Comparison of ENCODE assay signal across 10 cellular contexts in the genomic region with DNA sequence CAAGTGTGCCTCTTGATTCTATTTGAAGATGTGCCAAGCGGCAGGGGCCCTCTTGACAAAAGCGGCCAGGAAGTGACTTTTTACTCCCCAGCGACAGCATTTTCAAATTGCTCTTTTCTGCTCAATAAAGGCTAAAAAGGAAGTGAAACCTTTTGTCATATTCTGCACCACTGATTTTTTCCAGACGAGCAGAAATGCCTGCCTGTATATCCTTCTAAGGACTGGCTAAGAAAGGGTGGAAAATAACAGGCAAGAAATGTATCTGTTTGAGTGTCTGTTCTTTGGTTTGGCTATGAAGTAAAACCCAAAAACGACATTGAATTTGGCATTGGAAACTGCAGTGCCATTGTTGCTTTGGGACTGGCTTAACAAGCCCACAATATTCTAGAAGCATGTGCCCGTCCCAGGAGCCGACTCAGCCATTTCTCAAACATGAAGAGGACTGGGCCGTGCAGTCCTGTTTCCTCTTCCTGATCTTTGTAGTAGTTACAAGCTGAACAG. TPM values are rescaled to one million over a fixed set of nuclear protein-coding genes. Genes with fewer than 3 reads are reported as not detected.
DNase-seq lines count a peak whose midpoint lies in the region; ATAC-seq and TF ChIP-seq lines count a peak whose summit lies in the region.
"Had no signal": no experiment of that assay in that cellular context is flagged by ENCODE, and none has a peak within 500 bp of the region (broad histone marks: within the 10 kb centered on the region; RNA-seq: fewer than 3 reads in every experiment).

No MANE protein-coding gene starts in this region.

- no peak overlapping the region for H3K18ac ChIP-seq in H9 (ENCODE audit: insufficient read length, low read depth, low read length)

- no peak overlapping the region for H2BK20ac ChIP-seq in H9 (ENCODE audit: low read depth, low read length, poor library complexity, severe bottlenecking)

- H3K27ac Mint-ChIP-seq in H9 = peak overlapping the region in 2 of 3 experiments; percentile 6 to 8; a peak in 3 of 7 replicates

- no peak overlapping the region for H3K23ac ChIP-seq in H9 (ENCODE audit: insufficient read length, low read depth, low read length)

- H2BK5ac ChIP-seq in H9 (ENCODE audit: insufficient read length, low read length) = no peak overlapping the region

- H4K20me1 ChIP-seq in H9 (ENCODE audit: control insufficient read depth, insufficient read depth, insufficient read length) = no peaks in the 10 kb centered on the region
- H4K20me1 ChIP-seq in OCI-LY1 (ENCODE audit: insufficient read depth, low read length) = no peaks in the 10 kb centered on the region

- peaks cover 49 to 65% of the 10 kb centered on the region in 2 experiments for H3K9me3 Mint-ChIP-seq in H9

- H3K27me3 Mint-ChIP-seq in H9 (ENCODE audit: low read depth) = no peaks in the 10 kb centered on the region

- no peak overlapping the region for H3K4me3 Mint-ChIP-seq in H9

- no peaks in the 10 kb centered on the region for H3K36me3 ChIP-seq in OCI-LY1 (ENCODE audit: insufficient read depth, low read length)
- H3K36me3 ChIP-seq in thyroid gland = no peaks in the 10 kb centered on the region
- H3K36me3 ChIP-seq in BE2C = no peaks in the 10 kb centered on the region

- no peak overlapping the region for H2BK120ac ChIP-seq in H9 (ENCODE audit: low read depth, low read length, poor library complexity, severe bottlenecking)

- H3K4me1 ChIP-seq in H9 (ENCODE audit: insufficient read depth, low read length) (peaks cover 2% of the 10 kb centered on the region; the same call in 1 of the 2 replicates), OCI-LY1 (ENCODE audit: insufficient read depth, low read length, severe bottlenecking) (peaks cover 86% of the 10 kb centered on the region), thyroid gland (peaks cover 0 to 3% of the 10 kb centered on the region in 2 donors), BE2C (no peaks in the 10 kb centered on the region)

- H3K36me3 Mint-ChIP-seq in H9 (ENCODE audit: insufficient read depth in 1 of 3, low read depth in 3 of 3) = peaks cover 0 to 2% (median 0%) of the 10 kb centered on the region in 3 experiments; a peak in 1 of 7 replicates

- no peak overlapping the region for H4K5ac ChIP-seq in H9 (ENCODE audit: insufficient read length, low read depth, low read length)

- H3K79me1 ChIP-seq in H9 (ENCODE audit: insufficient read depth, low read depth, low read length, poor library complexity, severe bottlenecking) = no peaks in the 10 kb centered on the region

- H3K4me3 ChIP-seq in OCI-LY1 (ENCODE audit: low read depth, low read length, poor library complexity, severe bottlenecking) (peak overlapping the region; percentile 49), thyroid gland (replicated peaks in 1 of 3) (no peak overlapping the region), BE2C (ENCODE audit: low read depth, low read length) (no peak overlapping the region)

- H2BK15ac ChIP-seq in H9 (ENCODE audit: low read depth, low read length) = no peak overlapping the region

- H3K27ac ChIP-seq in H9 (ENCODE audit: insufficient read length, low read depth, low read length) (no peak overlapping the region), OCI-LY1 (ENCODE audit: low read depth, low read length, poor library complexity, severe bottlenecking) (peak overlapping the region; percentile 99), epithelial cell of prostate (peak overlapping the region; percentile 80), thyroid gland (peak overlapping the region; percentile 59 to 74 (median 64))

- H3K79me2 ChIP-seq in H9 (ENCODE audit: insufficient read depth, low read length) = no peaks in the 10 kb centered on the region
- H3K79me2 ChIP-seq in OCI-LY1 (ENCODE audit: insufficient read depth, low read length) = no peaks in the 10 kb centered on the region

- H4K91ac ChIP-seq in H9 (ENCODE audit: insufficient read length, low read depth, low read length) = no peak overlapping the region

- DNase-seq in H9 (no peak), epithelial cell of prostate (ENCODE audit: low read depth, low spot score) (no peak), thyroid gland (peak; percentile 32 to 36), BE2C (no peak), RKO (ENCODE audit: low spot score) (no peak), cerebellar nuclear complex (lab: John Stamatoyannopoulos, UW) (no peak)

- TF ChIP-seq POLR2A in thyroid gland (IDR thresholded peaks at IDR 0.05) = no peak

- H3K23me2 ChIP-seq in H9 (ENCODE audit: insufficient read length, low read depth, low read length, poor library complexity, severe bottlenecking) = no peaks in the 10 kb centered on the region

- no peaks in the 10 kb centered on the region for H3K9me2 ChIP-seq in OCI-LY1 (ENCODE audit: low read depth, low read length)

- H3K4ac ChIP-seq in H9 (ENCODE audit: low read depth, low read length) = no peak overlapping the region

- H2AFZ ChIP-seq in H9 (ENCODE audit: low read length) (no peak overlapping the region), OCI-LY1 (ENCODE audit: low read length) (no peak overlapping the region)

- H2BK12ac ChIP-seq in H9 (ENCODE audit: insufficient read length, low read depth, low read length) = peak overlapping the region; percentile 33

- intact Hi-C loops in thyroid gland (cut with DNase I) = no loop called here

- H3K9ac ChIP-seq in H9 (ENCODE audit: extremely low read depth, insufficient read length, low read length) = no peak overlapping the region
- peak overlapping the region; percentile 68 for H3K9ac ChIP-seq in OCI-LY1 (ENCODE audit: low read length)

- no peak overlapping the region for H4K8ac ChIP-seq in H9 (replicated peaks; ENCODE audit: insufficient read length, low read depth, low read length)

- H2AK5ac ChIP-seq in H9 (ENCODE audit: insufficient read length, low read length) = no peak overlapping the region

- peaks cover 13% of the 10 kb centered on the region for H3F3A ChIP-seq in OCI-LY1 (ENCODE audit: insufficient read depth, low read length)

- no CpG with 5 or more reads among the region's 8 CpGs for WGBS in H9 (ENCODE audit: extremely low coverage, insufficient read length, low lambda C conversion rate)
- 9 to 11% methylated on average over 8 of the region's 8 CpGs for WGBS in thyroid gland, 2 donors

- no peak overlapping the region for H3K56ac ChIP-seq in H9 (ENCODE audit: insufficient read length, low read depth, low read length)

- no peak overlapping the region for H3T11ph ChIP-seq in H9 (ENCODE audit: low read length)

- H3K4me2 ChIP-seq in H9 (ENCODE audit: insufficient read depth, insufficient read length, low read length) (no peak overlapping the region), OCI-LY1 (ENCODE audit: low read length) (peak overlapping the region; percentile 68)

- H3K4me1 Mint-ChIP-seq in H9 = peaks cover 22 to 24% of the 10 kb centered on the region in 2 experiments

- H3K9me3 ChIP-seq in H9 (ENCODE audit: control insufficient read depth, low read depth, low read length) (no peaks in the 10 kb centered on the region), OCI-LY1 (ENCODE audit: low read length) (no peaks in the 10 kb centered on the region), thyroid gland (no peaks in the 10 kb centered on the region), BE2C (no peaks in the 10 kb centered on the region)

- no peak overlapping the region for H3K14ac ChIP-seq in H9 (ENCODE audit: insufficient read depth, low read length)

- H3K27me3 ChIP-seq in H9 (ENCODE audit: insufficient read depth, low read length) = no peaks in the 10 kb centered on the region
- no peaks in the 10 kb centered on the region for H3K27me3 ChIP-seq in OCI-LY1 (ENCODE audit: insufficient read depth, low read length)
- H3K27me3 ChIP-seq in thyroid gland = no peaks in the 10 kb centered on the region
- no peaks in the 10 kb centered on the region for H3K27me3 ChIP-seq in BE2C

- TF ChIP-seq CTCF in H9 (conservative IDR thresholded peaks at IDR 0.05) (no peak), OCI-LY1 (IDR thresholded peaks at IDR 0.05; ENCODE audit: low read length) (no peak), thyroid gland (IDR thresholded peaks at IDR 0.05) (no peak), BE2C (IDR thresholded peaks at IDR 0.05; ENCODE audit: low read depth, low read length) (no peak)

- ATAC-seq in GM18519 (IDR thresholded peaks at IDR 0.05; ENCODE audit: low FRiP score, unreplicated experiment) = peak; percentile 49

RNA-seq across cellular contexts. Expression of a gene that starts 25.5 kb away (rescaled TPM):
- total RNA-seq in H9 (2021) (2,733 and 2,818 TPM in 2 replicates), thyroid gland (1,000 to 10,000 TPM in 3 of 4 donors, 100 to 1,000 TPM in 1; 854 to 2,672 (median 1,302) TPM)
- polyA plus RNA-seq in BE2C (2012; ENCODE audit: insufficient read depth, insufficient read length, low read depth) = 656 TPM

RNA-seq across cellular contexts. Expression of a gene that starts 44.1 kb away (rescaled TPM):
- total RNA-seq in H9 (2021) (0.09 TPM in 1 of 2 replicates, not detected in the other), thyroid gland (under 1 TPM in 1 of 4 donors, not detected in 3; 0.11 TPM)
- polyA plus RNA-seq in BE2C (2012; ENCODE audit: insufficient read depth, insufficient read length, low read depth) = not detected
- total RNA-seq: epithelial cell of proximal tubule, M059J had no signal

Comparison
In these comparisons a context has a peak if more than half of its experiments do, and no peak if none do; other contexts are left out.
1. DNase-seq: peak in thyroid gland (2 of 2); none in H9 (single experiment), epithelial cell of prostate (single experiment), BE2C (single experiment), RKO (single experiment) and cerebellar nuclear complex (0 of 2).